8 cellular contexts compared by ENCODE assay signal in genomic region chr1:2046225-2046917, GRCh38. TPM values are rescaled to one million over a fixed set of nuclear protein-coding genes. Genes with fewer than 3 reads are reported as not detected.
DNase-seq lines count a peak whose midpoint lies in the region; ATAC-seq and TF ChIP-seq lines count a peak whose summit lies in the region.

No MANE protein-coding gene starts in this region.

- WGBS in esophagus squamous epithelium, 2 donors, result 28 to 43% methylated on average over 2 to 8 of the region's 17 CpGs

- H3K4me3 ChIP-seq in esophagus squamous epithelium, result no peak overlapping the region
- H3K4me3 ChIP-seq in neutrophil (ENCODE audit: low read depth in 1 of 2, low read length in 1 of 2), result no peak overlapping the region

- CTCF ChIA-PET in activated CD4-positive, alpha-beta T cell treated with anti-CD3 and anti-CD28 coated beads, Interleukin-2, amount 10 ng/mL, durations not matched to agents 7 days and 5 days (lab: Charles Lee), result interaction anchor here (0.8 to 2.6 kb wide), 4 partner anchors 10 to 17 kb away, joined by 3 to 17 read pairs (median 3); no protein-coding TSS in a partner anchor

- H3K36me3 Mint-ChIP-seq in activated CD4-positive, alpha-beta T cell treated with anti-CD3 and anti-CD28 coated beads, Interleukin-2, amount 10 ng/mL, durations not matched to agents 7 days and 5 days (ENCODE audit: low read depth), result no peaks in the 10 kb centered on the region

- H3K36me3 ChIP-seq in esophagus squamous epithelium (no peaks in the 10 kb centered on the region), neutrophil (no peaks in the 10 kb centered on the region)

- H3K27me3 ChIP-seq in esophagus squamous epithelium (peaks cover 0 to 79% (median 2%) of the 10 kb centered on the region in 4 donors), neutrophil (peaks cover 95% of the 10 kb centered on the region)

- peak; percentile 17 for DNase-seq in ELR (ENCODE audit: low read depth)
- peak; percentile 39 for DNase-seq in NCI-H1105 (lab: John Stamatoyannopoulos, UW)
- DNase-seq in activated CD4-positive, alpha-beta T cell treated with anti-CD3 and anti-CD28 coated beads, Interleukin-2, amount 10 ng/mL, durations not matched to agents 7 days and 5 days, result peak; percentile 41
- no peak for DNase-seq in esophagus squamous epithelium (lab: John Stamatoyannopoulos, UW)

- intact Hi-C loops in esophagus squamous epithelium (cut with DNase I), result loop anchor here (5.0 kb wide), 1 partner anchor 84 kb away; no protein-coding TSS in a partner anchor

- peaks cover 17% of the 10 kb centered on the region for H3K4me1 Mint-ChIP-seq in activated CD4-positive, alpha-beta T cell treated with anti-CD3 and anti-CD28 coated beads, Interleukin-2, amount 10 ng/mL, durations not matched to agents 7 days and 5 days

- no peak overlapping the region for H3K4me3 Mint-ChIP-seq in activated CD4-positive, alpha-beta T cell treated with anti-CD3 and anti-CD28 coated beads, Interleukin-2, amount 10 ng/mL, durations not matched to agents 7 days and 5 days

- H3K27me3 Mint-ChIP-seq in activated CD4-positive, alpha-beta T cell treated with anti-CD3 and anti-CD28 coated beads, Interleukin-2, amount 10 ng/mL, durations not matched to agents 7 days and 5 days, result peaks cover 18% of the 10 kb centered on the region

- H3K9me3 ChIP-seq in esophagus squamous epithelium, result no peaks in the 10 kb centered on the region
- H3K9me3 ChIP-seq in neutrophil, result no peaks in the 10 kb centered on the region

- H3K27ac ChIP-seq in esophagus squamous epithelium (peak overlapping the region in 1 of 4 donors; percentile 13), neutrophil (no peak overlapping the region)

- no peaks in the 10 kb centered on the region for H3K9me3 Mint-ChIP-seq in activated CD4-positive, alpha-beta T cell treated with anti-CD3 and anti-CD28 coated beads, Interleukin-2, amount 10 ng/mL, durations not matched to agents 7 days and 5 days

- no peak for ATAC-seq in GM21381 (IDR thresholded peaks at IDR 0.05; ENCODE audit: unreplicated experiment)
- no peak for ATAC-seq in HG03432 (IDR thresholded peaks at IDR 0.05; ENCODE audit: unreplicated experiment)
- no peak for ATAC-seq in HG03442 (IDR thresholded peaks at IDR 0.05; ENCODE audit: unreplicated experiment)

- H3K4me1 ChIP-seq in esophagus squamous epithelium (peaks cover 14 to 61% (median 20%) of the 10 kb centered on the region in 3 donors), neutrophil (ENCODE audit: control insufficient read depth in 1 of 2, insufficient read depth in 1 of 2, low read depth in 1 of 2, low read length in 1 of 2) (peaks cover 12 to 25% of the 10 kb centered on the region in 2 experiments)

- no peak for TF ChIP-seq POLR2A in esophagus squamous epithelium (IDR thresholded peaks at IDR 0.05)

- POLR2A ChIA-PET in activated CD4-positive, alpha-beta T cell treated with anti-CD3 and anti-CD28 coated beads, Interleukin-2, amount 10 ng/mL, durations not matched to agents 7 days and 5 days (lab: Charles Lee), result no interaction called here

- TF ChIP-seq CTCF in esophagus squamous epithelium (IDR thresholded peaks at IDR 0.05), result peak; percentile 44 to 66 (median 54)
- TF ChIP-seq CTCF in neutrophil (IDR thresholded peaks at IDR 0.05), result peak; percentile 63

- H3K27ac Mint-ChIP-seq in activated CD4-positive, alpha-beta T cell treated with anti-CD3 and anti-CD28 coated beads, Interleukin-2, amount 10 ng/mL, durations not matched to agents 7 days and 5 days, result no peak overlapping the region

RNA-seq across cellular contexts. Expression of gene PRKCZ, which starts 3.8 kb away (rescaled TPM):
- total RNA-seq in activated CD4-positive, alpha-beta T cell treated with anti-CD3 and anti-CD28 coated beads, Interleukin-2, amount 10 ng/mL, durations not matched to agents 7 days and 5 days, result 1 to 10 TPM; 5.1 to 5.6 TPM
- 10 to 100 TPM; 14.5 to 23.8 (median 17.5) TPM for total RNA-seq in esophagus squamous epithelium

RNA-seq across cellular contexts. Expression of gene GABRD, which starts 27.2 kb away (rescaled TPM):
- total RNA-seq in activated CD4-positive, alpha-beta T cell treated with anti-CD3 and anti-CD28 coated beads, Interleukin-2, amount 10 ng/mL, durations not matched to agents 7 days and 5 days, result not detected
- total RNA-seq in esophagus squamous epithelium, result 1 to 10 TPM in 2 of 4 donors, under 1 TPM in 1, not detected in 1; 0.57 to 5.4 (median 1.8) TPM

RNA-seq across cellular contexts. Expression of gene CFAP74, which starts 42.8 kb away (rescaled TPM):
- not detected for total RNA-seq in activated CD4-positive, alpha-beta T cell treated with anti-CD3 and anti-CD28 coated beads, Interleukin-2, amount 10 ng/mL, durations not matched to agents 7 days and 5 days
- total RNA-seq in esophagus squamous epithelium, result not detected
